Comparison of ENCODE assay signal across 1 cellular context in the genomic region with DNA sequence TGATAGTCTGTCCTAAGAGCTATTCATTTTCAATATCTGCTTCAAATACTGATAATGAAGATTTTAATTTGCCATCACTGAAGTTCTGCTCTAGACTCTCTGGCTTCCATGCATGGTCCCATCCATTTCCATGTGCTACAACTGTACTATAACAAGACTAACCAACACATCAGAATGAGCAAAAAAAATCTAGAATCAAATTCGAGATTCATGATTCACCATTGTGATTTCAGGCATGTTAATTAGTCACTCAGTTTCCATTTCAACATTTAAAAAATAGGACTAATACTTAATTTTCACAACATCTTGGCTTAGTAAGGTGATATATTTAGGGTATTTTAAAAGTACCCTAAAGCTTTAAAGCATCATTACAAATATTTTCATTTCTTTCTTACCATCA.
TF ChIP-seq lines count a peak whose summit lies in the region.

No MANE protein-coding gene starts in this region.

TF ChIP-seq in K562, 482 proteins besides CTCF, POLR2A, EP300 and RAD21:
- TF ChIP-seq POLR2H (tag; IDR thresholded peaks at IDR 0.05; ENCODE audit: low read depth), result 0 out of 2 replicates have a peak, but pooled peaks have one; percentile 13
- TF ChIP-seq, protein P1, sequence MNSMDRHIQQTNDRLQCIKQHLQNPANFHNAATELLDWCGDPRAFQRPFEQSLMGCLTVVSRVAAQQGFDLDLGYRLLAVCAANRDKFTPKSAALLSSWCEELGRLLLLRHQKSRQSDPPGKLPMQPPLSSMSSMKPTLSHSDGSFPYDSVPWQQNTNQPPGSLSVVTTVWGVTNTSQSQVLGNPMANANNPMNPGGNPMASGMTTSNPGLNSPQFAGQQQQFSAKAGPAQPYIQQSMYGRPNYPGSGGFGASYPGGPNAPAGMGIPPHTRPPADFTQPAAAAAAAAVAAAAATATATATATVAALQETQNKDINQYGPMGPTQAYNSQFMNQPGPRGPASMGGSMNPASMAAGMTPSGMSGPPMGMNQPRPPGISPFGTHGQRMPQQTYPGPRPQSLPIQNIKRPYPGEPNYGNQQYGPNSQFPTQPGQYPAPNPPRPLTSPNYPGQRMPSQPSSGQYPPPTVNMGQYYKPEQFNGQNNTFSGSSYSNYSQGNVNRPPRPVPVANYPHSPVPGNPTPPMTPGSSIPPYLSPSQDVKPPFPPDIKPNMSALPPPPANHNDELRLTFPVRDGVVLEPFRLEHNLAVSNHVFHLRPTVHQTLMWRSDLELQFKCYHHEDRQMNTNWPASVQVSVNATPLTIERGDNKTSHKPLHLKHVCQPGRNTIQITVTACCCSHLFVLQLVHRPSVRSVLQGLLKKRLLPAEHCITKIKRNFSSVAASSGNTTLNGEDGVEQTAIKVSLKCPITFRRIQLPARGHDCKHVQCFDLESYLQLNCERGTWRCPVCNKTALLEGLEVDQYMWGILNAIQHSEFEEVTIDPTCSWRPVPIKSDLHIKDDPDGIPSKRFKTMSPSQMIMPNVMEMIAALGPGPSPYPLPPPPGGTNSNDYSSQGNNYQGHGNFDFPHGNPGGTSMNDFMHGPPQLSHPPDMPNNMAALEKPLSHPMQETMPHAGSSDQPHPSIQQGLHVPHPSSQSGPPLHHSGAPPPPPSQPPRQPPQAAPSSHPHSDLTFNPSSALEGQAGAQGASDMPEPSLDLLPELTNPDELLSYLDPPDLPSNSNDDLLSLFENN (IDR thresholded peaks at IDR 0.05; ENCODE audit: low read depth in 2 of 2, low read length in 2 of 2), result no peak
- no peak for TF ChIP-seq ZNF830 (CRISPR knock-in tag; IDR thresholded peaks at IDR 0.05)
TF ChIP-seq in K562: peak in this region for 1.
